Comparison of ENCODE assay signal across 1 cellular context in the genomic region with DNA sequence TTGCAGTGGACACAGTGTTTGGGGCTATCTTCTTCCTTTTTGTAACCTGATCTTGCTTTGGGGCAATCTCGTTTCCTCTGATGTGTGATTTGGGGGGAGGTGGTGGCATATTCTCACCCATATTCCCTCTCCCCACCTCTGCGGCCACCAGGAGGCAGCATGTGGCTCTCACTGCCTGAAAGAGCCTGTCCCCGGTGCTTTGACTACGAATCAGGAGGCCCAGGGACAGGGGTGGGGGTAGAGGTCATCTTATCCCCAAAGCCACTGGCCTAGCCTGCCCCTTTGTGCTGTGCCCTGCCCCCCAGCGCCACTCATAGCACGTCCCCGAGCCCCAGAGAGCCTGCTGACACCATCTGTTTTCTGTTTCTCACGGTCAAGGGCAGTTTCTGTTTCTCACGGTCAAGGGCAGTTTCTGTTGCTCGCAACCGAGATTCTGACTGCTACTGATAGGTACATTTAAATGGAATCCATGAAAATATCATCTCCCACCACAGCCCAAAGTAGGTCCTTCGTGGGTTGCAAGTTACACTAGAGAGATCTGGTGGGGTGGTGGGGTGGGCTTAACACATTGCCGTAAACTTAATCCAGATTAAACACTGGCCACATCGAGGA.
TF ChIP-seq lines count a peak whose summit lies in the region.

No MANE protein-coding gene starts in this region.

TF ChIP-seq in HepG2, 621 proteins besides CTCF, POLR2A, EP300 and RAD21 (continued from another document and continues in another):
- TF ChIP-seq, protein P1, sequence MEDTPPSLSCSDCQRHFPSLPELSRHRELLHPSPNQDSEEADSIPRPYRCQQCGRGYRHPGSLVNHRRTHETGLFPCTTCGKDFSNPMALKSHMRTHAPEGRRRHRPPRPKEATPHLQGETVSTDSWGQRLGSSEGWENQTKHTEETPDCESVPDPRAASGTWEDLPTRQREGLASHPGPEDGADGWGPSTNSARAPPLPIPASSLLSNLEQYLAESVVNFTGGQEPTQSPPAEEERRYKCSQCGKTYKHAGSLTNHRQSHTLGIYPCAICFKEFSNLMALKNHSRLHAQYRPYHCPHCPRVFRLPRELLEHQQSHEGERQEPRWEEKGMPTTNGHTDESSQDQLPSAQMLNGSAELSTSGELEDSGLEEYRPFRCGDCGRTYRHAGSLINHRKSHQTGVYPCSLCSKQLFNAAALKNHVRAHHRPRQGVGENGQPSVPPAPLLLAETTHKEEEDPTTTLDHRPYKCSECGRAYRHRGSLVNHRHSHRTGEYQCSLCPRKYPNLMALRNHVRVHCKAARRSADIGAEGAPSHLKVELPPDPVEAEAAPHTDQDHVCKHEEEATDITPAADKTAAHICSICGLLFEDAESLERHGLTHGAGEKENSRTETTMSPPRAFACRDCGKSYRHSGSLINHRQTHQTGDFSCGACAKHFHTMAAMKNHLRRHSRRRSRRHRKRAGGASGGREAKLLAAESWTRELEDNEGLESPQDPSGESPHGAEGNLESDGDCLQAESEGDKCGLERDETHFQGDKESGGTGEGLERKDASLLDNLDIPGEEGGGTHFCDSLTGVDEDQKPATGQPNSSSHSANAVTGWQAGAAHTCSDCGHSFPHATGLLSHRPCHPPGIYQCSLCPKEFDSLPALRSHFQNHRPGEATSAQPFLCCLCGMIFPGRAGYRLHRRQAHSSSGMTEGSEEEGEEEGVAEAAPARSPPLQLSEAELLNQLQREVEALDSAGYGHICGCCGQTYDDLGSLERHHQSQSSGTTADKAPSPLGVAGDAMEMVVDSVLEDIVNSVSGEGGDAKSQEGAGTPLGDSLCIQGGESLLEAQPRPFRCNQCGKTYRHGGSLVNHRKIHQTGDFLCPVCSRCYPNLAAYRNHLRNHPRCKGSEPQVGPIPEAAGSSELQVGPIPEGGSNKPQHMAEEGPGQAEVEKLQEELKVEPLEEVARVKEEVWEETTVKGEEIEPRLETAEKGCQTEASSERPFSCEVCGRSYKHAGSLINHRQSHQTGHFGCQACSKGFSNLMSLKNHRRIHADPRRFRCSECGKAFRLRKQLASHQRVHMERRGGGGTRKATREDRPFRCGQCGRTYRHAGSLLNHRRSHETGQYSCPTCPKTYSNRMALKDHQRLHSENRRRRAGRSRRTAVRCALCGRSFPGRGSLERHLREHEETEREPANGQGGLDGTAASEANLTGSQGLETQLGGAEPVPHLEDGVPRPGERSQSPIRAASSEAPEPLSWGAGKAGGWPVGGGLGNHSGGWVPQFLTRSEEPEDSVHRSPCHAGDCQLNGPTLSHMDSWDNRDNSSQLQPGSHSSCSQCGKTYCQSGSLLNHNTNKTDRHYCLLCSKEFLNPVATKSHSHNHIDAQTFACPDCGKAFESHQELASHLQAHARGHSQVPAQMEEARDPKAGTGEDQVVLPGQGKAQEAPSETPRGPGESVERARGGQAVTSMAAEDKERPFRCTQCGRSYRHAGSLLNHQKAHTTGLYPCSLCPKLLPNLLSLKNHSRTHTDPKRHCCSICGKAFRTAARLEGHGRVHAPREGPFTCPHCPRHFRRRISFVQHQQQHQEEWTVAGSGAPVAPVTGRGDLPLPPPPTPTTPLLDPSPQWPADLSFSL (CRISPR knock-in tag; IDR thresholded peaks at IDR 0.05) = no peak
- no peak for TF ChIP-seq ATM (IDR thresholded peaks at IDR 0.05; ENCODE audit: borderline replicate concordance)
- peak; percentile 14; the same call in 1 of the 2 replicates for TF ChIP-seq NCOA2 (CRISPR knock-in tag; IDR thresholded peaks at IDR 0.05)
- 0 out of 2 replicates have a peak, but pooled peaks have one; percentile 13 for TF ChIP-seq ELF1 (CRISPR knock-in tag; IDR thresholded peaks at IDR 0.05)
- no peak for TF ChIP-seq AGO1 (IDR thresholded peaks at IDR 0.05; ENCODE audit: low read depth, low read length, poor library complexity, severe bottlenecking)
- peak; percentile 39; the same call in 1 of the 2 replicates for TF ChIP-seq SOX5 (CRISPR knock-in tag; IDR thresholded peaks at IDR 0.05; ENCODE audit: borderline replicate concordance)
- TF ChIP-seq FOXP1 (IDR thresholded peaks at IDR 0.05) = no peak
- TF ChIP-seq FOXP1 (CRISPR knock-in tag; IDR thresholded peaks at IDR 0.05) = no peak; the same call in 1 of the 2 replicates
- TF ChIP-seq FOXM1 (CRISPR knock-in tag; IDR thresholded peaks at IDR 0.05) = no peak
- peak; percentile 76; the same call in 1 of the 2 replicates for TF ChIP-seq ZNF749 (CRISPR knock-in tag; IDR thresholded peaks at IDR 0.05; ENCODE audit: borderline replicate concordance)
- no peak for TF ChIP-seq BCLAF1 (IDR thresholded peaks at IDR 0.05)
- peak; percentile 75 for TF ChIP-seq XRCC5 (optimal IDR thresholded peaks at IDR 0.05; ENCODE audit: low read length)
- no peak; the same call in 1 of the 2 replicates for TF ChIP-seq TCF7 (IDR thresholded peaks at IDR 0.05; ENCODE audit: low read depth)
- TF ChIP-seq, protein P2, sequence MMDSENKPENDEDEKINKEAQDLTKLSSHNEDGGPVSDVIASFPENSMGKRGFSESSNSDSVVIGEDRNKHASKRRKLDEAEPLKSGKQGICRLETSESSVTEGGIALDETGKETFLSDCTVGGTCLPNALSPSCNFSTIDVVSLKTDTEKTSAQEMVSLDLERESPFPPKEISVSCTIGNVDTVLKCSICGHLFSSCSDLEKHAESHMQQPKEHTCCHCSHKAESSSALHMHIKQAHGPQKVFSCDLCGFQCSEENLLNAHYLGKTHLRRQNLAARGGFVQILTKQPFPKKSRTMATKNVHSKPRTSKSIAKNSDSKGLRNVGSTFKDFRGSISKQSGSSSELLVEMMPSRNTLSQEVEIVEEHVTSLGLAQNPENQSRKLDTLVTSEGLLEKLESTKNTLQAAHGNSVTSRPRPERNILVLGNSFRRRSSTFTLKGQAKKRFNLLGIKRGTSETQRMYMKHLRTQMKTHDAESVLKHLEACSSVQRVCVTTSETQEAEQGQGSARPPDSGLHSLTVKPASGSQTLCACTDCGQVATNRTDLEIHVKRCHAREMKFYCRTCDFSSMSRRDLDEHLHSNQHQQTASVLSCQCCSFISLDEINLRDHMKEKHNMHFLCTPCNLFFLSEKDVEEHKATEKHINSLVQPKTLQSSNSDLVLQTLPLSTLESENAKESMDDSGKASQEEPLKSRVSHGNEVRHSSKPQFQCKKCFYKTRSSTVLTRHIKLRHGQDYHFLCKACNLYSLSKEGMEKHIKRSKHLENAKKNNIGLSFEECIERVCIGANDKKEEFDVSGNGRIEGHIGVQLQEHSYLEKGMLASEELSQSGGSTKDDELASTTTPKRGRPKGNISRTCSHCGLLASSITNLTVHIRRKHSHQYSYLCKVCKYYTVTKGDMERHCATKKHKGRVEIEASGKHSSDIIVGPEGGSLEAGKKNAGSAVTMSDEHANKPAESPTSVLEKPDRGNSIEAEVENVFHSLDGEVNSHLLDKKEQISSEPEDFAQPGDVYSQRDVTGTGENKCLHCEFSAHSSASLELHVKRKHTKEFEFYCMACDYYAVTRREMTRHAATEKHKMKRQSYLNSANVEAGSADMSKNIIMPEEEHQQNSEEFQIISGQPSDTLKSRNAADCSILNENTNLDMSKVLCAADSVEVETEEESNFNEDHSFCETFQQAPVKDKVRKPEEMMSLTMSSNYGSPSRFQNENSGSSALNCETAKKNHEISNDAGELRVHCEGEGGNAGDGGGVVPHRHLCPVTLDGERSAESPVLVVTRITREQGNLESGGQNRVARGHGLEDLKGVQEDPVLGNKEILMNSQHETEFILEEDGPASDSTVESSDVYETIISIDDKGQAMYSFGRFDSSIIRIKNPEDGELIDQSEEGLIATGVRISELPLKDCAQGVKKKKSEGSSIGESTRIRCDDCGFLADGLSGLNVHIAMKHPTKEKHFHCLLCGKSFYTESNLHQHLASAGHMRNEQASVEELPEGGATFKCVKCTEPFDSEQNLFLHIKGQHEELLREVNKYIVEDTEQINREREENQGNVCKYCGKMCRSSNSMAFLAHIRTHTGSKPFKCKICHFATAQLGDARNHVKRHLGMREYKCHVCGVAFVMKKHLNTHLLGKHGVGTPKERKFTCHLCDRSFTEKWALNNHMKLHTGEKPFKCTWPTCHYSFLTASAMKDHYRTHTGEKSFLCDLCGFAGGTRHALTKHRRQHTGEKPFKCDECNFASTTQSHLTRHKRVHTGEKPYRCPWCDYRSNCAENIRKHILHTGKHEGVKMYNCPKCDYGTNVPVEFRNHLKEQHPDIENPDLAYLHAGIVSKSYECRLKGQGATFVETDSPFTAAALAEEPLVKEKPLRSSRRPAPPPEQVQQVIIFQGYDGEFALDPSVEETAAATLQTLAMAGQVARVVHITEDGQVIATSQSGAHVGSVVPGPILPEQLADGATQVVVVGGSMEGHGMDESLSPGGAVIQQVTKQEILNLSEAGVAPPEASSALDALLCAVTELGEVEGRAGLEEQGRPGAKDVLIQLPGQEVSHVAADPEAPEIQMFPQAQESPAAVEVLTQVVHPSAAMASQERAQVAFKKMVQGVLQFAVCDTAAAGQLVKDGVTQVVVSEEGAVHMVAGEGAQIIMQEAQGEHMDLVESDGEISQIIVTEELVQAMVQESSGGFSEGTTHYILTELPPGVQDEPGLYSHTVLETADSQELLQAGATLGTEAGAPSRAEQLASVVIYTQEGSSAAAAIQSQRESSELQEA (CRISPR knock-in tag; IDR thresholded peaks at IDR 0.05; ENCODE audit: not compliant biosample characterization) = peak; percentile 25
- peak; percentile 44; the same call in 1 of the 2 replicates for TF ChIP-seq ZNF205 (CRISPR knock-in tag; IDR thresholded peaks at IDR 0.05)
- TF ChIP-seq PHB2 (IDR thresholded peaks at IDR 0.05; ENCODE audit: partially characterized antibody) = no peak
- no peak for TF ChIP-seq ZNF318 (CRISPR knock-in tag; IDR thresholded peaks at IDR 0.05)
- no peak for TF ChIP-seq ZNF34 (CRISPR knock-in tag; IDR thresholded peaks at IDR 0.05; ENCODE audit: borderline replicate concordance)
- TF ChIP-seq ZBTB1 (CRISPR knock-in tag; IDR thresholded peaks at IDR 0.05; ENCODE audit: borderline replicate concordance) = no peak
- peak; percentile 52; the same call in 1 of the 2 replicates for TF ChIP-seq SIX1 (CRISPR knock-in tag; IDR thresholded peaks at IDR 0.05; ENCODE audit: borderline replicate concordance)
- TF ChIP-seq HMG20B (CRISPR knock-in tag; conservative IDR thresholded peaks at IDR 0.05) = 0 out of 2 replicates have a peak, but pooled peaks have one; percentile 16
- 0 out of 2 replicates have a peak, but pooled peaks have one; percentile 45 for TF ChIP-seq IRF2 (CRISPR knock-in tag; IDR thresholded peaks at IDR 0.05)
- peak; percentile 47; the same call in 1 of the 2 replicates for TF ChIP-seq HNF4G (IDR thresholded peaks at IDR 0.05; ENCODE audit: borderline replicate concordance, low read depth, low read length)
- no peak for TF ChIP-seq HNF4G (CRISPR knock-in tag; IDR thresholded peaks at IDR 0.05; ENCODE audit: borderline replicate concordance, low read depth)
